ENCODE assay signal across 29 cellular contexts in genomic region chr16:34802396-34802795, GRCh38.
"Had no signal": no experiment of that assay in that cellular context is flagged by ENCODE, and none has a peak within 500 bp of the region (broad histone marks: within the 10 kb centered on the region; RNA-seq: fewer than 3 reads in every experiment).

No MANE protein-coding gene starts in this region.

- H3K27ac ChIP-seq: adrenal gland, body of pancreas, breast epithelium, SJSA1, VCaP had no signal

- H3K36me3 ChIP-seq: adrenal gland, breast epithelium, SJSA1 had no signal

- H3K4me3 ChIP-seq: adrenal gland, body of pancreas, breast epithelium, SJSA1 had no signal

- DNase-seq: activated B cell treated with CpG ODN at 0.5 μM for 24 hours; activated CD4-positive, alpha-beta memory T cell treated with anti-CD3 and anti-CD28 coated beads for 36 hours; activated CD4-positive, alpha-beta T cell treated with anti-CD3 and anti-CD28 coated beads for 4 hours; activated CD4-positive, alpha-beta T cell treated with anti-CD3 and anti-CD28 coated beads, Interleukin-2, amount 50 U/mL, for 1 hour; activated CD4-positive, CD25-positive, alpha-beta regulatory T cell treated with anti-CD3 and anti-CD28 coated beads, Interleukin-2, amount 50 U/mL, for 72 hours; activated CD8-positive, alpha-beta memory T cell treated with anti-CD3 and anti-CD28 coated beads, Interleukin-2, amount 50 U/mL, for 4 hours; activated gamma-delta T cell treated with Interleukin-2 at 50 U/mL for 16 hours; activated naive CD4-positive, alpha-beta T cell treated with anti-CD3 and anti-CD28 coated beads for 36 hours; activated T-cell treated with anti-CD3 and anti-CD28 coated beads for 4 hours; activated T-cell treated with anti-CD3 and anti-CD28 coated beads, Interleukin-2, amount 50 U/mL, for 4 hours; adrenal gland; body of pancreas; Karpas-422; NCI-H1105; NCI-H1417 treated with DMSO at 0.1 percent for 48 hours; NCI-H187 treated with DMSO at 0.1 percent for 48 hours; NCI-H2081; NCI-H2171 treated with DMSO at 0.1 percent for 48 hours; NCI-H226; NCI-H446 treated with DMSO at 0.1 percent for 48 hours; NCI-H524 treated with DMSO at 0.1 percent for 48 hours; SHP77 treated with DMSO at 0.1 percent for 48 hours; SW 1271; T-helper 1 cell; T-helper 2 cell; T-helper 9 cell had no signal

- H3K4me1 ChIP-seq: adrenal gland, body of pancreas, breast epithelium, SJSA1 had no signal

- H3K27me3 ChIP-seq: adrenal gland, body of pancreas, breast epithelium, SJSA1 had no signal

- H3K9me3 ChIP-seq: adrenal gland, body of pancreas, SJSA1 had no signal
